Comparison of ENCODE assay signal across 11 cellular contexts in the genomic region with DNA sequence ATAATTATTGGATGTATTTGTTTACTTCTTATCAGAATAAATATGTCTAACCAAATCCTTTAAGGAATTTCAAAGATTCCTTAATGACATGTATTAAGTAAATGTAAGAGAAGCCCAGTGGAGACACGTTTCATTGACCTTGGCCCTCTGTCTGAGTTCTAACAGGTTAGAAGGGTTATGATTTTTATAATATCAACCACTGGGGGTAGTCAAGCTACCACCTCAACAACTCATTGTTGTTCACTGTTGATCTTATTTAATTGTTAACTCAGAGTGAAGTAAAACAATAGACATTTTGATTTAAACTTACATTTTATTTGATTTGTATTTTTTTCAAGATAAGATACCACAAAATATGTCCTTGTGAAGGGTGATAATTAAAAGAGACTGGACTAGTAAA.
DNase-seq lines count a peak whose midpoint lies in the region; ATAC-seq and TF ChIP-seq lines count a peak whose summit lies in the region.
"Had no signal": no experiment of that assay in that cellular context is flagged by ENCODE, and none has a peak within 500 bp of the region (broad histone marks: within the 10 kb centered on the region; RNA-seq: fewer than 3 reads in every experiment).

No MANE protein-coding gene starts in this region.

- no peak for TF ChIP-seq RAD21 in neural cell (conservative IDR thresholded peaks at IDR 0.05)

- H3K9me3 ChIP-seq in OCI-LY3 (ENCODE audit: insufficient read depth, low read length) (no peaks in the 10 kb centered on the region), neural cell (ENCODE audit: low read length) (no peaks in the 10 kb centered on the region)

- ATAC-seq in HG02981 (IDR thresholded peaks at IDR 0.05; ENCODE audit: unreplicated experiment) = peak; percentile 83
- ATAC-seq: Panc1 had no signal

- no peak overlapping the region for H3K9ac ChIP-seq in OCI-LY3 (ENCODE audit: low read length)
- H3K9ac ChIP-seq in neural cell (ENCODE audit: low read length) = no peak overlapping the region

- peaks cover 3% of the 10 kb centered on the region for H3K9me2 ChIP-seq in neural cell (ENCODE audit: insufficient read depth, low read length)

- H4K20me1 ChIP-seq in OCI-LY3 (ENCODE audit: insufficient read depth, low read length) (no peaks in the 10 kb centered on the region), neural cell (ENCODE audit: insufficient read depth) (no peaks in the 10 kb centered on the region)

- no peak for TF ChIP-seq EP300 in neural cell (conservative IDR thresholded peaks at IDR 0.05; ENCODE audit: poor library complexity, severe bottlenecking)

- no peaks in the 10 kb centered on the region for H3K27me3 ChIP-seq in OCI-LY3 (ENCODE audit: low read depth, low read length)
- no peaks in the 10 kb centered on the region for H3K27me3 ChIP-seq in neural cell (ENCODE audit: insufficient read depth, low read depth, low read length)

- H2AFZ ChIP-seq in OCI-LY3 (ENCODE audit: low read depth, low read length) (no peak overlapping the region), neural cell (ENCODE audit: low read depth, low read length) (no peak overlapping the region)

- DNase-seq in DMS53 (lab: John Stamatoyannopoulos, UW) = peak; percentile 55
- no peak for DNase-seq in DMS53 treated with DMSO at 0.1 percent for 48 hours (lab: John Stamatoyannopoulos, UW; ENCODE audit: unreplicated experiment)
- no peak for DNase-seq in activated CD8-positive, alpha-beta memory T cell treated with anti-CD3 and anti-CD28 coated beads for 24 hours
- DNase-seq in NCI-H2196 treated with DMSO at 0.1 percent for 48 hours (lab: John Stamatoyannopoulos, UW; ENCODE audit: unreplicated experiment) = no peak
- DNase-seq in stimulated activated CD8-positive, alpha-beta memory T cell treated with anti-CD3 and anti-CD28 coated beads, Interleukin-4, amount 100 ng/mL, for 48 hours = no peak
- DNase-seq: islet precursor cell; stimulated activated CD4-positive, alpha-beta T cell treated with anti-CD3 and anti-CD28 coated beads, Interleukin-1b, Interleukin-23, amount 100 ng/mL, for 48 hours had no signal

- H3K4me1 ChIP-seq in OCI-LY3 (ENCODE audit: low read length) = no peaks in the 10 kb centered on the region

- H3K4me2 ChIP-seq in OCI-LY3 (ENCODE audit: low read length) (no peak overlapping the region), neural cell (ENCODE audit: low read length) (no peak overlapping the region)

- H3K4me3 ChIP-seq in OCI-LY3 (ENCODE audit: low read length) = no peak overlapping the region
- no peak overlapping the region for H3K4me3 ChIP-seq in neural cell (ENCODE audit: low read length)

- H3K36me3 ChIP-seq in OCI-LY3 (replicated peaks; ENCODE audit: low read depth, low read length) (no peaks in the 10 kb centered on the region), neural cell (ENCODE audit: insufficient read depth, low read length) (no peaks in the 10 kb centered on the region)

- no peak overlapping the region for H3K27ac ChIP-seq in OCI-LY3 (ENCODE audit: low read length)
- H3K27ac ChIP-seq in neural cell (ENCODE audit: low read length) = no peak overlapping the region

- peak; percentile 14; the same call in 1 of the 2 replicates for TF ChIP-seq CTCF in OCI-LY3 (IDR thresholded peaks at IDR 0.05; ENCODE audit: low read depth, low read length)
- TF ChIP-seq CTCF in neural cell (IDR thresholded peaks at IDR 0.05; ENCODE audit: poor library complexity, severe bottlenecking) = peak; percentile 42

- H3F3A ChIP-seq in neural cell (ENCODE audit: insufficient read depth, low read length, poor library complexity, severe bottlenecking) = no peaks in the 10 kb centered on the region

- H3K79me2 ChIP-seq in OCI-LY3 (ENCODE audit: low read length) (no peaks in the 10 kb centered on the region), neural cell (replicated peaks; ENCODE audit: insufficient read depth, low read length) (no peaks in the 10 kb centered on the region)

TF ChIP-seq in neural cell, 6 proteins besides CTCF, POLR2A, EP300 and RAD21:
- TF ChIP-seq TAF1 (IDR thresholded peaks at IDR 0.05; ENCODE audit: low read depth) (no peak), EZH2 (IDR thresholded peaks at IDR 0.05; ENCODE audit: borderline replicate concordance, insufficient read depth, low read length, poor library complexity, severe bottlenecking) (no peak), MXI1 (conservative IDR thresholded peaks at IDR 0.05; ENCODE audit: poor library complexity, severe bottlenecking) (no peak), SMC3 (conservative IDR thresholded peaks at IDR 0.05; ENCODE audit: poor library complexity) (no peak), POLR2AphosphoS5 (IDR thresholded peaks at IDR 0.05) (no peak)
- TF ChIP-seq, protein P1, sequence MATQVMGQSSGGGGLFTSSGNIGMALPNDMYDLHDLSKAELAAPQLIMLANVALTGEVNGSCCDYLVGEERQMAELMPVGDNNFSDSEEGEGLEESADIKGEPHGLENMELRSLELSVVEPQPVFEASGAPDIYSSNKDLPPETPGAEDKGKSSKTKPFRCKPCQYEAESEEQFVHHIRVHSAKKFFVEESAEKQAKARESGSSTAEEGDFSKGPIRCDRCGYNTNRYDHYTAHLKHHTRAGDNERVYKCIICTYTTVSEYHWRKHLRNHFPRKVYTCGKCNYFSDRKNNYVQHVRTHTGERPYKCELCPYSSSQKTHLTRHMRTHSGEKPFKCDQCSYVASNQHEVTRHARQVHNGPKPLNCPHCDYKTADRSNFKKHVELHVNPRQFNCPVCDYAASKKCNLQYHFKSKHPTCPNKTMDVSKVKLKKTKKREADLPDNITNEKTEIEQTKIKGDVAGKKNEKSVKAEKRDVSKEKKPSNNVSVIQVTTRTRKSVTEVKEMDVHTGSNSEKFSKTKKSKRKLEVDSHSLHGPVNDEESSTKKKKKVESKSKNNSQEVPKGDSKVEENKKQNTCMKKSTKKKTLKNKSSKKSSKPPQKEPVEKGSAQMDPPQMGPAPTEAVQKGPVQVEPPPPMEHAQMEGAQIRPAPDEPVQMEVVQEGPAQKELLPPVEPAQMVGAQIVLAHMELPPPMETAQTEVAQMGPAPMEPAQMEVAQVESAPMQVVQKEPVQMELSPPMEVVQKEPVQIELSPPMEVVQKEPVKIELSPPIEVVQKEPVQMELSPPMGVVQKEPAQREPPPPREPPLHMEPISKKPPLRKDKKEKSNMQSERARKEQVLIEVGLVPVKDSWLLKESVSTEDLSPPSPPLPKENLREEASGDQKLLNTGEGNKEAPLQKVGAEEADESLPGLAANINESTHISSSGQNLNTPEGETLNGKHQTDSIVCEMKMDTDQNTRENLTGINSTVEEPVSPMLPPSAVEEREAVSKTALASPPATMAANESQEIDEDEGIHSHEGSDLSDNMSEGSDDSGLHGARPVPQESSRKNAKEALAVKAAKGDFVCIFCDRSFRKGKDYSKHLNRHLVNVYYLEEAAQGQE (IDR thresholded peaks at IDR 0.05; ENCODE audit: borderline replicate concordance) = no peak
